9 cellular contexts compared by ENCODE assay signal in genomic region chr14:23568600-23569310, GRCh38. TPM values are rescaled to one million over a fixed set of nuclear protein-coding genes. Genes with fewer than 3 reads are reported as not detected.
DNase-seq lines count a peak whose midpoint lies in the region; ATAC-seq and TF ChIP-seq lines count a peak whose summit lies in the region.
"Had no signal": no experiment of that assay in that cellular context is flagged by ENCODE, and none has a peak within 500 bp of the region (broad histone marks: within the 10 kb centered on the region; RNA-seq: fewer than 3 reads in every experiment).

No MANE protein-coding gene starts in this region.

- TF ChIP-seq EP300 in tibial nerve (IDR thresholded peaks at IDR 0.05), result no peak

- DNase-seq in BE2C, result peak; percentile 65
- no peak for DNase-seq in GM13977 (ENCODE audit: low spot score)
- DNase-seq in SHP77 treated with DMSO at 0.1 percent for 48 hours (lab: John Stamatoyannopoulos, UW), result peak; percentile 53
- DNase-seq in epithelial cell of esophagus (ENCODE audit: low read depth), result no peak
- peak; percentile 63 for DNase-seq in upper lobe of right lung
- no peak for DNase-seq in DMS114 treated with DMSO at 0.1 percent for 48 hours (lab: John Stamatoyannopoulos, UW; ENCODE audit: unreplicated experiment)
- no peak for DNase-seq in tibial nerve (ENCODE audit: low spot score in 2 of 2)

- in situ Hi-C loops in GM13977 (cut with MboI; ENCODE audit: low pct_unique_long_range_greater_than_20kb, low sequenced_read_pairs, unreplicated experiment), result loop anchor here (5.0 kb wide), 1 partner anchor 91 kb away; no protein-coding TSS in a partner anchor

- H3K27ac ChIP-seq in upper lobe of right lung, result no peak overlapping the region
- no peak overlapping the region for H3K27ac ChIP-seq in tibial nerve

- H3K36me3 ChIP-seq in BE2C (no peaks in the 10 kb centered on the region), upper lobe of right lung (peaks cover 6% of the 10 kb centered on the region), tibial nerve (peaks cover 0 to 5% (median 0%) of the 10 kb centered on the region in 3 donors)
- H3K36me3 ChIP-seq: gastrocnemius medialis had no signal

- H3K9me3 ChIP-seq in BE2C, result no peaks in the 10 kb centered on the region
- H3K9me3 ChIP-seq in upper lobe of right lung, result no peaks in the 10 kb centered on the region
- no peaks in the 10 kb centered on the region for H3K9me3 ChIP-seq in tibial nerve
- H3K9me3 ChIP-seq: gastrocnemius medialis had no signal

- intact Hi-C loops in upper lobe of right lung (cut with DNase I), result no loop called here

- no peak for TF ChIP-seq POLR2A in tibial nerve (IDR thresholded peaks at IDR 0.05)

- WGBS in tibial nerve, 2 donors, result 54% methylated on average over 6 of the region's 6 CpGs

- H3K27me3 ChIP-seq in BE2C, result no peaks in the 10 kb centered on the region
- H3K27me3 ChIP-seq in upper lobe of right lung, result no peaks in the 10 kb centered on the region
- peaks cover 0 to 30% of the 10 kb centered on the region in 2 donors for H3K27me3 ChIP-seq in tibial nerve

- peak; percentile 73 for TF ChIP-seq CTCF in BE2C (IDR thresholded peaks at IDR 0.05; ENCODE audit: low read depth, low read length)
- peak; percentile 49 for TF ChIP-seq CTCF in GM13977 (IDR thresholded peaks at IDR 0.05; ENCODE audit: extremely low read depth, insufficient read depth, missing control alignments)
- peak; percentile 35 for TF ChIP-seq CTCF in epithelial cell of esophagus (IDR thresholded peaks at IDR 0.05; ENCODE audit: insufficient read depth, low read depth, low read length, missing control alignments)
- peak; percentile 36 for TF ChIP-seq CTCF in upper lobe of right lung (IDR thresholded peaks at IDR 0.05)
- TF ChIP-seq CTCF in tibial nerve (IDR thresholded peaks at IDR 0.05), result no peak

- no peak for ATAC-seq in upper lobe of right lung
- ATAC-seq in HG03520 (IDR thresholded peaks at IDR 0.05; ENCODE audit: unreplicated experiment), result no peak
- ATAC-seq: gastrocnemius medialis had no signal

- no peak overlapping the region for H3K4me3 ChIP-seq in BE2C (ENCODE audit: low read depth, low read length)
- no peak overlapping the region for H3K4me3 ChIP-seq in epithelial cell of esophagus (ENCODE audit: low read length)
- no peak overlapping the region for H3K4me3 ChIP-seq in upper lobe of right lung
- H3K4me3 ChIP-seq in tibial nerve, result no peak overlapping the region

- H3K4me1 ChIP-seq in BE2C, result peaks cover 15% of the 10 kb centered on the region
- peaks cover 27% of the 10 kb centered on the region for H3K4me1 ChIP-seq in upper lobe of right lung
- peaks cover 0 to 15% (median 5%) of the 10 kb centered on the region in 4 donors for H3K4me1 ChIP-seq in tibial nerve
- H3K4me1 ChIP-seq: gastrocnemius medialis had no signal

RNA-seq across cellular contexts. Expression of gene AP1G2, which starts 1.2 kb away (rescaled TPM):
- polyA plus RNA-seq in BE2C (2012; ENCODE audit: insufficient read depth, insufficient read length, low read depth), result 46.6 TPM
- total RNA-seq in upper lobe of right lung, result 128 TPM
- 10 to 100 TPM; 30.2 to 76.8 (median 52.0) TPM for total RNA-seq in tibial nerve

RNA-seq across cellular contexts. Expression of gene JPH4, which starts 9.8 kb away (rescaled TPM):
- polyA plus RNA-seq in BE2C (2012; ENCODE audit: insufficient read depth, insufficient read length, low read depth), result 186 TPM
- total RNA-seq in upper lobe of right lung (6.2 TPM), tibial nerve (1 to 10 TPM; 1.2 to 2.9 (median 2.2) TPM)

RNA-seq across cellular contexts. Expression of gene THTPA, which starts 12.7 kb away (rescaled TPM):
- 11.2 TPM for polyA plus RNA-seq in BE2C (2012; ENCODE audit: insufficient read depth, insufficient read length, low read depth)
- 15.5 TPM for total RNA-seq in upper lobe of right lung
- 10 to 100 TPM; 14.4 to 47.1 (median 25.2) TPM for total RNA-seq in tibial nerve

RNA-seq across cellular contexts. Expression of gene ZFHX2, which starts 17.2 kb away (rescaled TPM):
- 5.2 TPM for polyA plus RNA-seq in BE2C (2012; ENCODE audit: insufficient read depth, insufficient read length, low read depth)
- total RNA-seq in upper lobe of right lung (2.3 TPM), tibial nerve (1 to 10 TPM; 2.1 to 3.9 (median 2.6) TPM)

Comparison
In these comparisons a context has a peak if more than half of its experiments do, and no peak if none do; other contexts are left out.
1. DNase-seq: peak in BE2C (single experiment), SHP77 treated with DMSO at 0.1 percent for 48 hours (single experiment) and upper lobe of right lung (single experiment); none in GM13977 (single experiment), epithelial cell of esophagus (single experiment), DMS114 treated with DMSO at 0.1 percent for 48 hours (single experiment) and tibial nerve (0 of 2).
2. CTCF ChIP-seq: peak in BE2C (single experiment), GM13977 (single experiment), epithelial cell of esophagus (single experiment) and upper lobe of right lung (single experiment); none in tibial nerve (0 of 5).